31 cellular contexts compared by ENCODE assay signal in the genomic region with DNA sequence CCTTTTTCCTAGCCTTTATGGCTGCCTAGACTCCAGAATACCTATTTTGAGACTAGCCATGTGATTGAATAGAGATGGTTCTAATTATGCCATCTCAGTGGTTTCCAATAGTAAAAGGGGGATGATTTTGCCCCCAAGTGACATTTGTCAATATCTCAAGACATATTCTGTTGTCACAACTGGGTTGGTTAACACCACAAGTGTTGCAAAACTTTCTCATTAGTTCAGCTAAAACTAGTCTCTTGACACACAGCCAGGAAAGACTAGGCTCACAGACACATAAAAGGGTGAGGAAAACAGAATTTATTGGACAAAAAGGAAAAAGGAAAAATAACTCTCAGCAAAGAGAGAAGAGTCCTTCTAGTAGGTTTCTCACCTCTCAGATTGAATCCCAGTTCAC. TPM values are rescaled to one million over a fixed set of nuclear protein-coding genes. Genes with fewer than 3 reads are reported as not detected.
DNase-seq lines count a peak whose midpoint lies in the region; ATAC-seq and FAIRE-seq lines count a peak whose summit lies in the region.
"Had no signal": no experiment of that assay in that cellular context is flagged by ENCODE, and none has a peak within 500 bp of the region (broad histone marks: within the 10 kb centered on the region; RNA-seq: fewer than 3 reads in every experiment).

No MANE protein-coding gene starts in this region.

- FAIRE-seq in small intestine (lab: Jason Lieb, UNC) = no peak
- FAIRE-seq: bronchial epithelial cell, TTC549 had no signal

- no peak for ATAC-seq in activated naive CD4-positive, alpha-beta T cell treated with anti-CD3 and anti-CD28 coated beads, Interleukin-2, amount 50 U/mL, for 72 hours
- ATAC-seq in stimulated activated naive B cell treated with anti-CD40 and anti-IgM and Interleukin-4, amounts not matched to agents 10 μg/mL and 1 μg/mL and 100 μg/mL, for 72 hours (replicated peaks) = no peak
- ATAC-seq: activated CD4-positive, CD25-positive, alpha-beta regulatory T cell treated with anti-CD3 and anti-CD28 coated beads, Interleukin-2, amount 50 U/mL, for 24 hours had no signal

- no peak overlapping the region for H3K27ac ChIP-seq in small intestine (ENCODE audit: low read depth in 1 of 2, low read length in 1 of 2)
- H3K27ac ChIP-seq: BLaER1, prostate gland had no signal

- H3K9me3 Mint-ChIP-seq in activated naive CD4-positive, alpha-beta T cell treated with anti-CD3 and anti-CD28 coated beads, Interleukin-2, amount 50 U/mL, for 24 hours = peaks cover 22% of the 10 kb centered on the region
- H3K9me3 Mint-ChIP-seq in activated naive CD4-positive, alpha-beta T cell treated with anti-CD3 and anti-CD28 coated beads, Interleukin-2, amount 50 U/mL, for 72 hours = peaks cover 26 to 32% of the 10 kb centered on the region in 2 donors
- peaks cover 40% of the 10 kb centered on the region for H3K9me3 Mint-ChIP-seq in activated naive CD8-positive, alpha-beta T cell treated with anti-CD3 and anti-CD28 coated beads for 36 hours
- peaks cover 12 to 17% of the 10 kb centered on the region in 2 donors for H3K9me3 Mint-ChIP-seq in stimulated activated naive B cell treated with anti-CD40 and anti-IgM and Interleukin-4, amounts not matched to agents 10 μg/mL and 1 μg/mL and 100 μg/mL, for 72 hours

- no peak overlapping the region for H3K4me3 Mint-ChIP-seq in activated naive CD4-positive, alpha-beta T cell treated with anti-CD3 and anti-CD28 coated beads, Interleukin-2, amount 50 U/mL, for 24 hours
- H3K4me3 Mint-ChIP-seq in activated naive CD8-positive, alpha-beta T cell treated with anti-CD3 and anti-CD28 coated beads for 36 hours = no peak overlapping the region
- H3K4me3 Mint-ChIP-seq in stimulated activated naive B cell treated with anti-CD40 and anti-IgM and Interleukin-4, amounts not matched to agents 10 μg/mL and 1 μg/mL and 100 μg/mL, for 72 hours = no peak overlapping the region
- H3K4me3 Mint-ChIP-seq: activated naive CD4-positive, alpha-beta T cell treated with anti-CD3 and anti-CD28 coated beads for 36 hours; IgD-negative memory B cell had no signal

- H3K4me1 ChIP-seq in small intestine (ENCODE audit: control insufficient read depth in 2 of 2, insufficient read depth in 1 of 2, low read depth in 1 of 2, low read length in 1 of 2) = peaks cover 0 to 13% of the 10 kb centered on the region in 2 donors
- H3K4me1 ChIP-seq: prostate gland had no signal

- H3K36me3 ChIP-seq in small intestine (ENCODE audit: control insufficient read depth in 2 of 2, insufficient read depth in 2 of 2, low read length in 2 of 2) = no peaks in the 10 kb centered on the region
- H3K36me3 ChIP-seq: BLaER1, prostate gland, tibial nerve had no signal

- peaks cover 21% of the 10 kb centered on the region for H3K36me3 Mint-ChIP-seq in activated naive CD4-positive, alpha-beta T cell treated with anti-CD3 and anti-CD28 coated beads, Interleukin-2, amount 50 U/mL, for 24 hours
- peaks cover 43 to 72% of the 10 kb centered on the region in 2 donors for H3K36me3 Mint-ChIP-seq in activated naive CD4-positive, alpha-beta T cell treated with anti-CD3 and anti-CD28 coated beads, Interleukin-2, amount 50 U/mL, for 72 hours
- peaks cover 38% of the 10 kb centered on the region for H3K36me3 Mint-ChIP-seq in activated naive CD8-positive, alpha-beta T cell treated with anti-CD3 and anti-CD28 coated beads for 36 hours
- peaks cover 3 to 15% of the 10 kb centered on the region in 2 donors for H3K36me3 Mint-ChIP-seq in stimulated activated naive B cell treated with anti-CD40 and anti-IgM and Interleukin-4, amounts not matched to agents 10 μg/mL and 1 μg/mL and 100 μg/mL, for 72 hours

- H3K27me3 Mint-ChIP-seq in activated naive CD4-positive, alpha-beta T cell treated with anti-CD3 and anti-CD28 coated beads, Interleukin-2, amount 50 U/mL, for 24 hours = no peaks in the 10 kb centered on the region
- H3K27me3 Mint-ChIP-seq in activated naive CD8-positive, alpha-beta T cell treated with anti-CD3 and anti-CD28 coated beads for 36 hours = no peaks in the 10 kb centered on the region
- H3K27me3 Mint-ChIP-seq in stimulated activated naive B cell treated with anti-CD40 and anti-IgM and Interleukin-4, amounts not matched to agents 10 μg/mL and 1 μg/mL and 100 μg/mL, for 72 hours = peaks cover 0 to 4% of the 10 kb centered on the region in 2 donors

- no peaks in the 10 kb centered on the region for H3K27me3 ChIP-seq in small intestine (ENCODE audit: control insufficient read depth in 2 of 2, insufficient read depth in 2 of 2, low read length in 2 of 2)
- H3K27me3 ChIP-seq: BLaER1, tibial nerve had no signal

- DNase-seq in activated naive CD4-positive, alpha-beta T cell treated with anti-CD3 and anti-CD28 coated beads, Interleukin-2, amount 50 U/mL, for 72 hours (ENCODE audit: low spot score in 2 of 2) = no peak
- DNase-seq in MV-4-11 (lab: John Stamatoyannopoulos, UW) (peak; percentile 71), small intestine (no peak), NCI-H1105 (lab: John Stamatoyannopoulos, UW) (no peak)
- no peak for DNase-seq in activated naive CD8-positive, alpha-beta T cell treated with anti-CD3 and anti-CD28 coated beads for 36 hours
- no peak for DNase-seq in stimulated activated naive B cell treated with anti-CD40 and anti-IgM and Interleukin-4, amounts not matched to agents 10 μg/mL and 1 μg/mL and 100 μg/mL, for 72 hours
- DNase-seq: ACHN; activated CD8-positive, alpha-beta memory T cell treated with anti-CD3 and anti-CD28 coated beads for 24 hours; activated naive CD4-positive, alpha-beta T cell treated with anti-CD3 and anti-CD28 coated beads for 36 hours; activated T-cell treated with anti-CD3 and anti-CD28 coated beads, Interleukin-2, amount 50 U/mL, for 48 hours; COR-L47; DMS53; effector CD4-positive, alpha-beta T cell; H7; mesendoderm; NCI-H1436; NCI-H446; nucleus accumbens; Right ventricle myocardium superior had no signal

- peaks cover 46% of the 10 kb centered on the region for H3K4me1 Mint-ChIP-seq in activated naive CD4-positive, alpha-beta T cell treated with anti-CD3 and anti-CD28 coated beads, Interleukin-2, amount 50 U/mL, for 24 hours
- H3K4me1 Mint-ChIP-seq in activated naive CD8-positive, alpha-beta T cell treated with anti-CD3 and anti-CD28 coated beads for 36 hours = peaks cover 35% of the 10 kb centered on the region
- H3K4me1 Mint-ChIP-seq in stimulated activated naive B cell treated with anti-CD40 and anti-IgM and Interleukin-4, amounts not matched to agents 10 μg/mL and 1 μg/mL and 100 μg/mL, for 72 hours = peaks cover 12 to 22% of the 10 kb centered on the region in 2 donors

- H3K4me3 ChIP-seq in small intestine (ENCODE audit: low read depth in 1 of 2, low read length in 2 of 2) = no peak overlapping the region
- H3K4me3 ChIP-seq: BLaER1, prostate gland, tibial nerve had no signal

- no peaks in the 10 kb centered on the region for H3K9me3 ChIP-seq in small intestine (ENCODE audit: control insufficient read depth, low read depth)
- H3K9me3 ChIP-seq: BLaER1, prostate gland had no signal

- peak overlapping the region; percentile 81 for H3K27ac Mint-ChIP-seq in activated naive CD4-positive, alpha-beta T cell treated with anti-CD3 and anti-CD28 coated beads, Interleukin-2, amount 50 U/mL, for 24 hours
- peak overlapping the region in 1 of 2 donors; percentile 38 for H3K27ac Mint-ChIP-seq in activated naive CD4-positive, alpha-beta T cell treated with anti-CD3 and anti-CD28 coated beads, Interleukin-2, amount 50 U/mL, for 72 hours
- peak overlapping the region; percentile 56 for H3K27ac Mint-ChIP-seq in activated naive CD8-positive, alpha-beta T cell treated with anti-CD3 and anti-CD28 coated beads for 36 hours
- H3K27ac Mint-ChIP-seq in stimulated activated naive B cell treated with anti-CD40 and anti-IgM and Interleukin-4, amounts not matched to agents 10 μg/mL and 1 μg/mL and 100 μg/mL, for 72 hours = peak overlapping the region; percentile 47
- H3K27ac Mint-ChIP-seq: activated naive CD4-positive, alpha-beta T cell treated with anti-CD3 and anti-CD28 coated beads for 36 hours had no signal

RNA-seq across cellular contexts. Expression of gene GBP5, which starts 39.9 kb away (rescaled TPM):
- 100 to 1,000 TPM in 1 of 2 donors, 10 to 100 TPM in 1; 86.8 to 151 TPM for total RNA-seq in activated naive CD4-positive, alpha-beta T cell treated with anti-CD3 and anti-CD28 coated beads, Interleukin-2, amount 50 U/mL, for 72 hours
- 100 to 1,000 TPM; 186 to 187 TPM for total RNA-seq in activated naive CD8-positive, alpha-beta T cell treated with anti-CD3 and anti-CD28 coated beads for 36 hours
- 1 to 10 TPM in 2 of 3 donors, under 1 TPM in 1; 0.67 to 3.8 (median 2.4) TPM for polyA plus RNA-seq in small intestine
- total RNA-seq: G401, H7, myocyte had no signal

RNA-seq across cellular contexts. Expression of gene GBP6, which starts 51.3 kb away (rescaled TPM):
- under 1 TPM; 0.11 to 0.31 TPM for total RNA-seq in activated naive CD4-positive, alpha-beta T cell treated with anti-CD3 and anti-CD28 coated beads, Interleukin-2, amount 50 U/mL, for 72 hours
- under 1 TPM; 0.23 to 0.38 TPM for total RNA-seq in activated naive CD8-positive, alpha-beta T cell treated with anti-CD3 and anti-CD28 coated beads for 36 hours
- polyA plus RNA-seq in small intestine = under 1 TPM in 2 of 3 donors, not detected in 1; 0.09 to 0.27 TPM
- total RNA-seq: G401, glomerular endothelial cell, H7, left lobe of liver, prostate gland, tibial nerve had no signal
- polyA plus RNA-seq: IgD-negative memory B cell had no signal
